Comparison of ENCODE assay signal across 24 cellular contexts in the genomic region with DNA sequence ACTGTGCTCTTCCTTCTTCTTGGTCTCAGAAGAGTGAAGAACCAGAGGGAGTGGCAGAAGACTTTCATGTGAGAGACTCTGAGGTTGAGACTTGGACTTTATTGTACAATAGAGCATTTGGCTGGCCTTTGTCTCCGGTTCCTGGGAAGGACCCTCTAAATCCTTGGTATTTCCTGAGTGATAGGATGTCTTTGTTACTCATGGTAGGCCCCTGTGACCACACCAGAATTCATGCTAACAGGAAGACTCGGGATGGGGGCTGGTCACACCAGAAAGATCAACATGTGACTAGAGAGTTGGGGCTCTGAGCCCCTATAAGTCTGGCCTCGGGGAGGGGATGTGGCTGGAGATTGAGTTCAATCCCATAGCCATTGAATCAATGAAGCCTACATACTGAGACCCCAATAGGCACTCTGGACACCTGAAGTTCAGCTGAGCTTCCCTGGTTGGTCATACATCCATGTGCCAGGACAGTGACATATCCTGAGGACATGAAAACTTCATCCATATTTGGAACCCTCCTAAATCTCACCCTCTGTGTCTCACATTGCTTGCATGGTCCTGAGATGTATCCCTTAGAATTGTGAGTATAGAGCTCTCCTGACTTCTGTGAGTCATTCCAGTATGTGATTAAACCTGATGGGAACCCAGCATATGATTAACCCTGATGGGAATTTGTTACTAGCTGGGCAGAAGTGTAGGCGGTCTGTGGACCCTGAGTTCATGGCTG.
DNase-seq lines count a peak whose midpoint lies in the region; ATAC-seq, FAIRE-seq and TF ChIP-seq lines count a peak whose summit lies in the region.
"Had no signal": no experiment of that assay in that cellular context is flagged by ENCODE, and none has a peak within 500 bp of the region (broad histone marks: within the 10 kb centered on the region; RNA-seq: fewer than 3 reads in every experiment).

No MANE protein-coding gene starts in this region.

- peak; percentile 67; the same call in 1 of the 3 replicates for ATAC-seq in RWPE2 (ENCODE audit: low read depth)
- ATAC-seq in HG02973 (IDR thresholded peaks at IDR 0.05; ENCODE audit: unreplicated experiment), result no peak
- ATAC-seq: left lung; stimulated activated effector memory CD8-positive, alpha-beta T cell treated with anti-CD3 and anti-CD28 coated beads, Interleukin-12 subunit alpha, Interleukin-12 subunit beta, amount 100 ng/mL, for 72 hours; T-cell had no signal

- no peak overlapping the region for H3K27ac ChIP-seq in RWPE2 (ENCODE audit: poor library complexity, severe bottlenecking)
- H3K27ac ChIP-seq in endothelial cell of umbilical vein (ENCODE audit: insufficient read depth, low read depth, low read length), result peak overlapping the region; percentile 64
- H3K27ac ChIP-seq in spleen, result no peak overlapping the region
- H3K27ac ChIP-seq: esophagus squamous epithelium, HL-60, left lung, thoracic aorta had no signal

- dilution Hi-C loops in endothelial cell of umbilical vein (cut with MboI; ENCODE audit: extremely low pct_ligation_motif_present, low sequenced_read_pairs), result no loop called here

- DNase-seq in AG10803 (ENCODE audit: low read depth), result peak; percentile 8
- no peak for DNase-seq in RWPE2 (ENCODE audit: low spot score)
- peak; percentile 34 for DNase-seq in endothelial cell of umbilical vein (ENCODE audit: low read depth, low spot score)
- peak; percentile 42 for DNase-seq in non-pigmented ciliary epithelial cell (ENCODE audit: low read depth)
- no peak for DNase-seq in NCI-H524 (lab: John Stamatoyannopoulos, UW)
- no peak for DNase-seq in spleen
- DNase-seq in NCI-H1105 treated with DMSO at 0.1 percent for 48 hours (lab: John Stamatoyannopoulos, UW), result no peak
- DNase-seq: activated CD4-positive, alpha-beta T cell treated with anti-CD3 and anti-CD28 coated beads for 4 hours; activated effector memory CD4-positive, alpha-beta T cell treated with Interleukin-2 at 50 U/mL for 16 hours; CD4-positive, alpha-beta T cell; effector CD4-positive, alpha-beta T cell; esophagus squamous epithelium; HFFc6; left lung; NCI-H187; NCI-H748 treated with DMSO at 0.1 percent for 48 hours; right cardiac atrium; T-cell had no signal

- BruUV-seq in endothelial cell of umbilical vein (replicated peaks; lab: Mats Ljungman, UMichigan), result no TSS peak

- H2AFZ ChIP-seq in endothelial cell of umbilical vein (ENCODE audit: low read depth, low read length), result peak overlapping the region; percentile 11

- TF ChIP-seq POLR2A in endothelial cell of umbilical vein (IDR thresholded peaks at IDR 0.05; ENCODE audit: low read depth, low read length), result no peak
- TF ChIP-seq POLR2A in spleen (IDR thresholded peaks at IDR 0.05), result no peak

- 79 to 100% (median 84%) methylated on average over 4 of the region's 4 CpGs for WGBS in spleen, 5 donors

- no peaks in the 10 kb centered on the region for H3K79me2 ChIP-seq in endothelial cell of umbilical vein (ENCODE audit: control insufficient read depth, insufficient read depth, low read length)

- H4K20me1 ChIP-seq in endothelial cell of umbilical vein (replicated peaks; ENCODE audit: control insufficient read depth, extremely low read depth, insufficient read depth, low read length), result no peaks in the 10 kb centered on the region

- no peak for TF ChIP-seq CTCF in AG10803 (conservative IDR thresholded peaks at IDR 0.05; ENCODE audit: low read length)
- no peak for TF ChIP-seq CTCF in RWPE2 (IDR thresholded peaks at IDR 0.05; ENCODE audit: poor library complexity, severe bottlenecking)
- TF ChIP-seq CTCF in endothelial cell of umbilical vein (IDR thresholded peaks at IDR 0.05; ENCODE audit: extremely low read depth in 1 of 2, insufficient read depth in 1 of 2, low read depth in 1 of 2, low read length in 2 of 2), result no peak
- no peak for TF ChIP-seq CTCF in spleen (IDR thresholded peaks at IDR 0.05 in 8 of 11, conservative IDR thresholded peaks at IDR 0.05 in 3 of 11)

- H3K4me1 ChIP-seq in RWPE2 (ENCODE audit: insufficient read depth, poor library complexity, severe bottlenecking), result no peaks in the 10 kb centered on the region
- peaks cover 41% of the 10 kb centered on the region for H3K4me1 ChIP-seq in endothelial cell of umbilical vein (ENCODE audit: control insufficient read depth, extremely low read depth, insufficient read depth, low read length)
- H3K4me1 ChIP-seq in spleen, result peaks cover 0 to 18% (median 6%) of the 10 kb centered on the region in 6 donors
- H3K4me1 ChIP-seq: left lung had no signal

- H3K9me1 ChIP-seq in endothelial cell of umbilical vein (replicated peaks; ENCODE audit: control insufficient read depth, extremely low read depth, insufficient read depth, low read length), result no peaks in the 10 kb centered on the region

- peaks cover 5% of the 10 kb centered on the region for H3K27me3 ChIP-seq in RWPE2 (ENCODE audit: insufficient read depth, poor library complexity, severe bottlenecking)
- H3K27me3 ChIP-seq in endothelial cell of umbilical vein (ENCODE audit: control insufficient read depth in 2 of 2, insufficient read depth in 2 of 2, low read length in 2 of 2), result no peaks in the 10 kb centered on the region
- H3K27me3 ChIP-seq in spleen (replicated peaks in 1 of 7), result no peaks in the 10 kb centered on the region
- H3K27me3 ChIP-seq: adrenal gland, left lung had no signal

- POLR2A ChIA-PET in endothelial cell of umbilical vein (lab: Charles Lee), result no interaction called here

- H3K4me3 ChIP-seq in AG10803 (ENCODE audit: low read length) (no peak overlapping the region), RWPE2 (ENCODE audit: severe bottlenecking) (no peak overlapping the region), endothelial cell of umbilical vein (replicated peaks in 1 of 3; ENCODE audit: insufficient read depth in 1 of 3, low read depth in 1 of 3, low read length in 3 of 3) (no peak overlapping the region), spleen (no peak overlapping the region)
- H3K4me3 ChIP-seq: adrenal gland, esophagus squamous epithelium, left lung, thoracic aorta had no signal

- FAIRE-seq in endothelial cell of umbilical vein (lab: Jason Lieb, UNC), result peak; percentile 74
- FAIRE-seq: TTC549 had no signal

- H3K9me3 ChIP-seq in RWPE2 (ENCODE audit: severe bottlenecking) (no peaks in the 10 kb centered on the region), endothelial cell of umbilical vein (replicated peaks; ENCODE audit: control insufficient read depth, insufficient read depth, low read length) (no peaks in the 10 kb centered on the region), spleen (no peaks in the 10 kb centered on the region)
- H3K9me3 ChIP-seq: adrenal gland, esophagus squamous epithelium, left lung, thoracic aorta had no signal

- CTCF ChIA-PET in endothelial cell of umbilical vein (lab: Charles Lee), result interaction anchor here (0.9 kb wide), 1 partner anchor 204 kb away, joined by 3 read pairs; no protein-coding TSS in a partner anchor

- peak overlapping the region; percentile 31 for H3K4me2 ChIP-seq in endothelial cell of umbilical vein (ENCODE audit: insufficient read depth, low read length)

- no peak overlapping the region for H3K9ac ChIP-seq in endothelial cell of umbilical vein (replicated peaks; ENCODE audit: extremely low read depth, insufficient read depth, low read length)

- intact Hi-C loops in endothelial cell of umbilical vein (cut with micrococcal nuclease), result loop anchor here (2.0 to 5.0 kb wide), 3 partner anchors 74 to 200 kb away; no protein-coding TSS in a partner anchor
- intact Hi-C loops in spleen (cut with DNase I; ENCODE audit: low total_unique reads), result loop anchor here (10.0 kb wide), 1 partner anchor 202 kb away; the partner anchor contains the start of gene GADD45G

- H3K36me3 ChIP-seq in RWPE2 (ENCODE audit: low read depth) (no peaks in the 10 kb centered on the region), endothelial cell of umbilical vein (ENCODE audit: control insufficient read depth in 2 of 2, extremely low read depth in 1 of 2, insufficient read depth in 2 of 2, low read length in 2 of 2) (no peaks in the 10 kb centered on the region), spleen (no peaks in the 10 kb centered on the region)
- H3K36me3 ChIP-seq: adrenal gland, esophagus squamous epithelium, left lung, thoracic aorta had no signal

TF ChIP-seq in endothelial cell of umbilical vein, 7 proteins besides CTCF, POLR2A, EP300 and RAD21:
- peak; percentile 4 for TF ChIP-seq GATA2 (IDR thresholded peaks at IDR 0.05; ENCODE audit: insufficient read depth, insufficient read length, low read depth, low read length)
- peak; percentile 56 for TF ChIP-seq FOS (IDR thresholded peaks at IDR 0.05; ENCODE audit: borderline replicate concordance, insufficient read depth, low read length)
- TF ChIP-seq, protein P1, sequence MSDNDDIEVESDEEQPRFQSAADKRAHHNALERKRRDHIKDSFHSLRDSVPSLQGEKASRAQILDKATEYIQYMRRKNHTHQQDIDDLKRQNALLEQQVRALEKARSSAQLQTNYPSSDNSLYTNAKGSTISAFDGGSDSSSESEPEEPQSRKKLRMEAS (IDR thresholded peaks at IDR 0.05; ENCODE audit: insufficient read depth, insufficient read length), result no peak
- peak; percentile 27 for TF ChIP-seq JUN (IDR thresholded peaks at IDR 0.05; ENCODE audit: borderline replicate concordance, insufficient read depth, insufficient read length, low read depth)
- TF ChIP-seq POLR2AphosphoS5 (IDR thresholded peaks at IDR 0.05; ENCODE audit: insufficient read depth, low read depth, low read length), result no peak
- no peak for TF ChIP-seq EZH2 (IDR thresholded peaks at IDR 0.05; ENCODE audit: borderline replicate concordance, low read depth, low read length, severe bottlenecking)
- no peak for TF ChIP-seq MYC (IDR thresholded peaks at IDR 0.05; ENCODE audit: low read depth, low read length)

Comparison
In these comparisons a context has a peak if more than half of its experiments do, and no peak if none do; other contexts are left out.
1. DNase-seq: peak in AG10803 (single experiment), endothelial cell of umbilical vein (single experiment) and non-pigmented ciliary epithelial cell (single experiment); none in RWPE2 (single experiment), NCI-H524 (0 of 2), spleen (single experiment) and NCI-H1105 treated with DMSO at 0.1 percent for 48 hours (single experiment).